ENCODE assay signal across 19 cellular contexts in the genomic region with DNA sequence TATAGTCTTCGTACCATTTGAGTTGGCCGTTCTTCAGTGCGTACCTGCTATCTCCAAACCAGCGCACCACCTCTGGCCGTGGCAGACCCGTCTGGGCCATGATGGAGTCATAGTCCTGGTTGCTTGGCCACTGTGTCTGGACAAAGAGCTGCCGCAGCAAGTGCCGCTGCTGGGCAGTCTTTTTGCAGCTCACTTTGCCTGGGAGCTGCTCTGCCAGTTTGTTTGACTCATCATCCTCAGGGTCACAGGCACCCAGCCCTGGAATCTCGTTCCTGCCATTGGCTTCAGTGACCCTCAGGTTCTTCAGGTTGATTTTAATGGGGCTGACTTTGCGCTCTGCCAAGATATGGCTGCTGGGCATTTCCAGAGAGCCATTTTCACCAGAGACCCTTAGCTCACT.
DNase-seq lines count a peak whose midpoint lies in the region; ATAC-seq and TF ChIP-seq lines count a peak whose summit lies in the region.
"Had no signal": no experiment of that assay in that cellular context is flagged by ENCODE, and none has a peak within 500 bp of the region (broad histone marks: within the 10 kb centered on the region; RNA-seq: fewer than 3 reads in every experiment).

No MANE protein-coding gene starts in this region.

- H3K27ac ChIP-seq in RWPE1 = peak overlapping the region; percentile 9
- peak overlapping the region; percentile 99 for H3K27ac ChIP-seq in caudate nucleus (ENCODE audit: low read depth, low read length)
- peak overlapping the region; percentile 97 for H3K27ac ChIP-seq in layer of hippocampus (ENCODE audit: low read depth, low read length)
- peak overlapping the region; percentile 100 for H3K27ac ChIP-seq in temporal lobe (ENCODE audit: low read depth, low read length)
- H3K27ac ChIP-seq: BLaER1 treated with 17β-estradiol and CSF1 and Interleukin-3, amounts not matched to agents 10 nM and 100 nM had no signal

- DNase-seq in RWPE1 (ENCODE audit: low spot score) = no peak
- no peak for DNase-seq in caudate nucleus (lab: John Stamatoyannopoulos, UW)
- no peak for DNase-seq in globus pallidus (ENCODE audit: low spot score)
- DNase-seq: CD8-positive, alpha-beta memory T cell; COR-L47; DMS 273 treated with DMSO at 0.1 percent for 48 hours; DMS53; DND-41; EL; GOT3; H7; HFFc6 had no signal

- POLR2A ChIA-PET in RWPE1 (lab: Yijun Ruan, JAX; ENCODE audit: low non-redundant PET) = no interaction called here

- no peak for TF ChIP-seq CTCF in RWPE1 (conservative IDR thresholded peaks at IDR 0.05; ENCODE audit: low read depth)

- no peak for ATAC-seq in HG02623 (IDR thresholded peaks at IDR 0.05; ENCODE audit: unreplicated experiment)
- no peak for ATAC-seq in HG02981 (IDR thresholded peaks at IDR 0.05; ENCODE audit: unreplicated experiment)
- ATAC-seq: GM12878, HCT116 had no signal

- CTCF ChIA-PET in RWPE1 (lab: Yijun Ruan, JAX) = interaction anchor here (0.5 to 1.0 kb wide), 3 partner anchors 17 to 137 kb away, joined by 3 to 5 read pairs (median 3); no protein-coding TSS in a partner anchor

- no peaks in the 10 kb centered on the region for H3K27me3 ChIP-seq in layer of hippocampus (ENCODE audit: control insufficient read depth, insufficient read depth, low read length)
- H3K27me3 ChIP-seq: BLaER1 treated with 17β-estradiol and CSF1 and Interleukin-3, amounts not matched to agents 10 nM and 100 nM had no signal

Comparison
In these comparisons a context has a peak if more than half of its experiments do, and no peak if none do; other contexts are left out.
1. H3K27ac ChIP-seq: peak in every context shown above with its lines; median percentile 100 in temporal lobe; 99 in caudate nucleus; 97 in layer of hippocampus; 9 in RWPE1.